Comparison of ENCODE assay signal across 21 cellular contexts in the genomic region with DNA sequence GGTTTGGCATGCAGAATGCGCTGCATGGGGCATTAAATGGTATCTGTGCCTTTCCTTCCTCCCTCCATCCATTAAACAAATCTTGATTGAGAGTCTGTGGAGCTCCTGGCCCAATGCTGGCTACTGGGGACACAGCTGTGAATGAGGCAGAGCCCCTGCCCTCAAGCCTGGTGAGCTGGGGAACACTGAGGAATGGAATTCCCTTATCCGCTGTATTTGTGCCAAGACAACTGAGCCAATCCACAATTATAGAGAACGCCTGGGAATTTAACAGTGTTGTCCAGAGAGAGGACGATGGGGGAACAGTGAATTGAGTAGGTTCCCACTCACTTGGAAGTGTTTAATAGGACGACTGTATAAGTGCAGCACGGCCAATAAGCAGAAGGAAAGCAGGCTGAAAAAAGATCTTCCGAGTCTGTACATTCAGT.
A peak's percentile ranks its signal among the peaks of the same experiment; 100 is the strongest.
DNase-seq lines count a peak whose midpoint lies in the region; ATAC-seq, FAIRE-seq and TF ChIP-seq lines count a peak whose summit lies in the region.
"Had no signal": no experiment of that assay in that cellular context is flagged by ENCODE, and none has a peak within 500 bp of the region (broad histone marks: within the 10 kb centered on the region; RNA-seq: fewer than 3 reads in every experiment).

No MANE protein-coding gene starts in this region.

- CTCF ChIA-PET in SK-N-SH (lab: Yijun Ruan, JAX), result interaction anchor here (0.6 to 2.2 kb wide), 4 partner anchors 11 to 196 kb away, joined by 3 to 12 read pairs (median 3); no protein-coding TSS in a partner anchor

- peak; percentile 55 for DNase-seq in SK-N-SH
- peak; percentile 35 for DNase-seq in astrocyte of the hippocampus (ENCODE audit: low read depth, low spot score)
- DNase-seq in iPS-NIHi11 (ENCODE audit: low spot score), result peak; percentile 22
- no peak for DNase-seq in urothelium cell line (ENCODE audit: low spot score)
- DNase-seq in endothelial cell (ENCODE audit: low spot score), result no peak
- no peak for DNase-seq in ureter (ENCODE audit: low spot score)
- DNase-seq in natural killer cell treated with Interleukin-12 subunit alpha and Interleukin-12 subunit beta and Interleukin-15 and Interleukin-18, amount 100 ng/mL, for 72 hours (ENCODE audit: low spot score), result no peak
- DNase-seq: 8988T; C1 segment of cervical spinal cord; Calu3; CD8-positive, alpha-beta memory T cell; GF-D8; KG1; NCI-H2171; NCI-H446; NCI-H526; OCI-M1; SJCRH30 had no signal

- POLR2A ChIA-PET in SK-N-SH (lab: Yijun Ruan, JAX), result no interaction called here

- H3K4me1 Mint-ChIP-seq in endothelial cell (ENCODE audit: unreplicated experiment), result peaks cover 3% of the 10 kb centered on the region
- H3K4me1 Mint-ChIP-seq in natural killer cell treated with Interleukin-12 subunit alpha and Interleukin-12 subunit beta and Interleukin-15 and Interleukin-18, amount 100 ng/mL, for 72 hours (ENCODE audit: low read depth in 2 of 2), result no peaks in the 10 kb centered on the region
- H3K4me1 Mint-ChIP-seq: CD8-positive, alpha-beta memory T cell had no signal

- no peaks in the 10 kb centered on the region for H3K36me3 Mint-ChIP-seq in endothelial cell (ENCODE audit: low read depth, unreplicated experiment)
- no peaks in the 10 kb centered on the region for H3K36me3 Mint-ChIP-seq in natural killer cell treated with Interleukin-12 subunit alpha and Interleukin-12 subunit beta and Interleukin-15 and Interleukin-18, amount 100 ng/mL, for 72 hours

- TF ChIP-seq CTCF in SK-N-SH (IDR thresholded peaks at IDR 0.05) (no peak), endothelial cell (IDR thresholded peaks at IDR 0.05; ENCODE audit: unreplicated experiment) (no peak)

- no peaks in the 10 kb centered on the region for H3K79me2 ChIP-seq in SK-N-SH (ENCODE audit: insufficient read depth)

- 28% methylated on average over 7 of the region's 7 CpGs for WGBS in SK-N-SH (ENCODE audit: low lambda C conversion rate)

- ATAC-seq in SK-N-SH treated with all-trans-retinoic acid at 6 μM for 48 hours, result no peak; the same call in 2 of the 3 replicates
- ATAC-seq in natural killer cell treated with Interleukin-12 subunit alpha and Interleukin-12 subunit beta and Interleukin-15 and Interleukin-18, amount 100 ng/mL, for 72 hours, result no peak

- no peak overlapping the region for H3K9ac ChIP-seq in SK-N-SH

- H3F3A ChIP-seq in SK-N-SH (replicated peaks; ENCODE audit: insufficient read depth), result no peaks in the 10 kb centered on the region

- peak overlapping the region in 1 of 2 experiments; percentile 80; a peak in 1 of 4 replicates for H3K27ac ChIP-seq in SK-N-SH (ENCODE audit: low read depth in 2 of 2, low read length in 1 of 2)
- H3K27ac ChIP-seq: SJCRH30 had no signal

- no peak for TF ChIP-seq EP300 in SK-N-SH (IDR thresholded peaks at IDR 0.05; ENCODE audit: borderline replicate concordance in 1 of 2, low read depth in 1 of 2, low read length in 1 of 2)

- H3K27me3 ChIP-seq in SK-N-SH (ENCODE audit: insufficient read depth), result peaks cover 26% of the 10 kb centered on the region
- H3K27me3 ChIP-seq: SJCRH30 had no signal

- H3K4me3 ChIP-seq in SK-N-SH (ENCODE audit: low read depth in 2 of 2, low read length in 1 of 2), result no peak overlapping the region
- H3K4me3 ChIP-seq: HAP-1, SJCRH30 had no signal

- no peaks in the 10 kb centered on the region for H3K9me3 ChIP-seq in SK-N-SH
- H3K9me3 ChIP-seq: HAP-1, SJCRH30 had no signal

- no peaks in the 10 kb centered on the region for H3K9me3 Mint-ChIP-seq in endothelial cell (ENCODE audit: unreplicated experiment)
- no peaks in the 10 kb centered on the region for H3K9me3 Mint-ChIP-seq in natural killer cell treated with Interleukin-12 subunit alpha and Interleukin-12 subunit beta and Interleukin-15 and Interleukin-18, amount 100 ng/mL, for 72 hours

- H3K36me3 ChIP-seq in SK-N-SH (replicated peaks in 1 of 2; ENCODE audit: control insufficient read depth in 1 of 2, insufficient read depth in 2 of 2, low read length in 1 of 2), result no peaks in the 10 kb centered on the region
- H3K36me3 ChIP-seq: HAP-1, SJCRH30 had no signal

- no peak overlapping the region for H2AFZ ChIP-seq in SK-N-SH (ENCODE audit: low read depth)

- H3K27me3 Mint-ChIP-seq in endothelial cell (ENCODE audit: unreplicated experiment), result peaks cover 8% of the 10 kb centered on the region
- H3K27me3 Mint-ChIP-seq in natural killer cell treated with Interleukin-12 subunit alpha and Interleukin-12 subunit beta and Interleukin-15 and Interleukin-18, amount 100 ng/mL, for 72 hours, result peaks cover 42 to 64% of the 10 kb centered on the region in 2 donors

- H3K4me1 ChIP-seq in SK-N-SH (ENCODE audit: control insufficient read depth in 1 of 2, insufficient read depth in 2 of 2, low read depth in 1 of 2, low read length in 1 of 2), result peaks cover 0 to 19% of the 10 kb centered on the region in 2 experiments; a peak in 2 of 4 replicates
- H3K4me1 ChIP-seq: HAP-1, SJCRH30 had no signal

- no peak overlapping the region for H3K27ac Mint-ChIP-seq in endothelial cell (ENCODE audit: unreplicated experiment)
- no peak overlapping the region for H3K27ac Mint-ChIP-seq in natural killer cell treated with Interleukin-12 subunit alpha and Interleukin-12 subunit beta and Interleukin-15 and Interleukin-18, amount 100 ng/mL, for 72 hours

- peak; percentile 65 for FAIRE-seq in urothelium cell line (lab: Jason Lieb, UNC)
- FAIRE-seq: RCC 7860 had no signal

- H4K20me1 ChIP-seq in SK-N-SH (ENCODE audit: insufficient read depth), result no peaks in the 10 kb centered on the region

- H3K9me2 ChIP-seq in SK-N-SH, result no peaks in the 10 kb centered on the region

- TF ChIP-seq RAD21 in SK-N-SH (IDR thresholded peaks at IDR 0.05; ENCODE audit: low read length), result no peak

- no peak overlapping the region for H3K4me2 ChIP-seq in SK-N-SH

- H3K4me3 Mint-ChIP-seq in endothelial cell (ENCODE audit: unreplicated experiment), result no peak overlapping the region
- no peak overlapping the region for H3K4me3 Mint-ChIP-seq in natural killer cell treated with Interleukin-12 subunit alpha and Interleukin-12 subunit beta and Interleukin-15 and Interleukin-18, amount 100 ng/mL, for 72 hours
- H3K4me3 Mint-ChIP-seq: CD8-positive, alpha-beta memory T cell had no signal

TF ChIP-seq in SK-N-SH, 30 proteins besides CTCF, POLR2A, EP300 and RAD21:
- TF ChIP-seq PBX3 (IDR thresholded peaks at IDR 0.05), result no peak
- TF ChIP-seq CHD2 (IDR thresholded peaks at IDR 0.05; ENCODE audit: low read length, partially characterized antibody), result peak; percentile 10
- no peak for TF ChIP-seq GABPA (IDR thresholded peaks at IDR 0.05; ENCODE audit: low read depth)

TF ChIP-seq in SK-N-SH treated with all-trans-retinoic acid at 6 μM for 48 hours, 23 proteins besides CTCF, POLR2A, EP300 and RAD21 (continues in another document):
- TF ChIP-seq TSHZ2 (CRISPR knock-in tag; IDR thresholded peaks at IDR 0.05) (no peak), ZFP3 (CRISPR knock-in tag; IDR thresholded peaks at IDR 0.05) (no peak), OSR1 (CRISPR knock-in tag; IDR thresholded peaks at IDR 0.05) (no peak), ZFP30 (CRISPR knock-in tag; IDR thresholded peaks at IDR 0.05) (no peak), ISL1 (CRISPR knock-in tag; IDR thresholded peaks at IDR 0.05) (no peak), PATZ1 (CRISPR knock-in tag; IDR thresholded peaks at IDR 0.05; ENCODE audit: borderline replicate concordance) (no peak), PPARA (CRISPR knock-in tag; IDR thresholded peaks at IDR 0.05; ENCODE audit: borderline replicate concordance) (no peak)

Comparison
In these comparisons a context has a peak if more than half of its experiments do, and no peak if none do; other contexts are left out.
1. DNase-seq: peak in SK-N-SH (single experiment), astrocyte of the hippocampus (single experiment) and iPS-NIHi11 (single experiment); none in urothelium cell line (single experiment), endothelial cell (single experiment), ureter (single experiment) and natural killer cell treated with Interleukin-12 subunit alpha and Interleukin-12 subunit beta and Interleukin-15 and Interleukin-18, amount 100 ng/mL, for 72 hours (single experiment).